In the genomic region with DNA sequence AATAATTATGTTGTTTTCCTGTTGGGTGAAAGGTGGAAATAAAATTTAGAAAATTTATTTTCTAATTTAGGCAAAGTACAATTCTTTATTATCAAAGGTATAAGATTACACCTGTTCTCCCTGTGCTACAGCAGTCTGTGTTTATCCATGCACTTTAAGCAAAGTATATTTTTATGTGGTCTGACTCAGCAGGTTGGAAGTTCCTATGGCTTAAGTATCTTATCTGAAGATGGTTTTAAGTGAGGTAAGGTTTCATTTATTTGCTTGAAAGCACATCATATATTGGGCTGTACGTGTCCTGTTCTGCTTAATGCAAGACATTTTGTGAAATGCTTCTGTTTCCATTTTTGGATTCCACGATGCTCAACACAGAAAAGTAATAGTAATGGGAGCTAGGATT, we compare ENCODE assay signal across 1 cellular context.
TF ChIP-seq lines count a peak whose summit lies in the region.

No MANE protein-coding gene starts in this region.

TF ChIP-seq in IMR-90, 13 proteins besides CTCF, POLR2A, EP300 and RAD21:
- TF ChIP-seq RCOR1 (IDR thresholded peaks at IDR 0.05; ENCODE audit: insufficient replicate concordance, low read length) (peak; percentile 59), FOS (IDR thresholded peaks at IDR 0.05; ENCODE audit: low read depth, low read length) (no peak), SMC3 (IDR thresholded peaks at IDR 0.05; ENCODE audit: low read depth, low read length) (no peak), MAFK (IDR thresholded peaks at IDR 0.05; ENCODE audit: low read depth, low read length) (peak; percentile 60), CEBPB (IDR thresholded peaks at IDR 0.05; ENCODE audit: low read depth, low read length) (peak; percentile 44; the same call in 1 of the 2 replicates)
- TF ChIP-seq, protein P1, sequence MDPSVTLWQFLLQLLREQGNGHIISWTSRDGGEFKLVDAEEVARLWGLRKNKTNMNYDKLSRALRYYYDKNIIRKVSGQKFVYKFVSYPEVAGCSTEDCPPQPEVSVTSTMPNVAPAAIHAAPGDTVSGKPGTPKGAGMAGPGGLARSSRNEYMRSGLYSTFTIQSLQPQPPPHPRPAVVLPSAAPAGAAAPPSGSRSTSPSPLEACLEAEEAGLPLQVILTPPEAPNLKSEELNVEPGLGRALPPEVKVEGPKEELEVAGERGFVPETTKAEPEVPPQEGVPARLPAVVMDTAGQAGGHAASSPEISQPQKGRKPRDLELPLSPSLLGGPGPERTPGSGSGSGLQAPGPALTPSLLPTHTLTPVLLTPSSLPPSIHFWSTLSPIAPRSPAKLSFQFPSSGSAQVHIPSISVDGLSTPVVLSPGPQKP (IDR thresholded peaks at IDR 0.05; ENCODE audit: borderline replicate concordance, low read depth, low read length), result no peak
